Comparison of ENCODE assay signal across 7 cellular contexts in the genomic region with DNA sequence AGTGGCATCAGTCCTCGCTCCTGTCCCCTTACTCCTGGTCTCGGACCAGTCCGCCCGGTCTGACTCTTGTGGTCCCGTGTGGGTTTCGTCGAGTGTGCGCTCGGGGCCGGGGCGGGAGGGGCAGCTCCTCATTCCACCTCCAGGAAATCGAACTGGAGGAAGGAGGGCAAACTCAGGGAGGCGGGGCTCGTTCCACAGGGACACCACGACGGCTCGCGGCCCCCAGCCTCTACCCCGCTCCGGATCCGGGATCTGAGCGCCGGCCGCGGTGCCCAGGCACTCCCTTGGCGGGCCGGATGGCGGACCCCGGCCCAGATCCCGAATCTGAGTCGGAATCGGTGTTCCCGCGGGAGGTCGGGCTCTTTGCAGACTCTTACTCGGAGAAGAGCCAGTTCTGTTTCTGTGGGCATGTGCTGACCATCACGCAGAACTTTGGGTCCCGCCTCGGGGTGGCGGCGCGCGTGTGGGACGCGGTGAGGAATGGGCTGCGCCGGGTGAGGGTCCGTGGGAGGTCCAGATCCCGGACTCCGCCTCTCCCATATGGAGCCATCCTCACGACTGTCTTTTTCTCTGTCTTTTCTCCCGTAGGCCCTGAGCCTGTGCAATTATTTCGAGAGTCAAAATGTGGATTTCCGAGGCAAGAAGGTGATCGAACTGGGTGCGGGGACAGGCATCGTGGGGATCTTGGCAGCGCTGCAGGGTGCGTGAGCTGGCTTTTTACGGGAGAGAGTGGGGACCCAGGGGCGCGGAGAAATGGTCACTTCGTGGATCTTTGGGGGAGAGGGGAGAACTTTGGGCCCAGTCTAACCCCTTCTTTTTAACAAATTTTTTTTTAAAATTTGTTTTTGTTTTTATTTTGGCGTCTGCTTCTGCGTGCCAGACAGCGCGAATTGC. TPM values are rescaled to one million over a fixed set of nuclear protein-coding genes. Genes with fewer than 3 reads are reported as not detected.
DNase-seq lines count a peak whose midpoint lies in the region; ATAC-seq lines count a peak whose summit lies in the region.

A gene (plus strand): TSS at position 186 of the 894 bp plus-strand sequence. CDS start 111 bp downstream, at position 297.

- H3K27me3 Mint-ChIP-seq in naive B cell: peaks cover 0 to 9% (median 1%) of the 10 kb centered on the region in 3 donors

- H3K4me1 Mint-ChIP-seq in naive B cell: peaks cover 19 to 25% (median 24%) of the 10 kb centered on the region in 3 donors

- H3K9me2 ChIP-seq in GM23248 (ENCODE audit: insufficient read depth): no peaks in the 10 kb centered on the region

- H3K36me3 Mint-ChIP-seq in naive B cell: peaks cover 0 to 5% of the 10 kb centered on the region in 2 donors

- H3K9me3 ChIP-seq in ES-I3 (ENCODE audit: control insufficient read depth, insufficient read depth, low read length) (no peaks in the 10 kb centered on the region), GM23248 (ENCODE audit: low read depth) (no peaks in the 10 kb centered on the region)

- H3K36me3 ChIP-seq in ES-I3 (ENCODE audit: insufficient read depth, low read length): no peaks in the 10 kb centered on the region
- H3K36me3 ChIP-seq in GM23248 (ENCODE audit: low read depth): no peaks in the 10 kb centered on the region

- H3F3A ChIP-seq in GM23248 (ENCODE audit: insufficient read depth): no peaks in the 10 kb centered on the region

- 1% methylated on average over 56 to 64 of the region's 67 CpGs for WGBS in GM23248 (ENCODE audit: low coverage in 1 of 2, low lambda C conversion rate in 2 of 2, missing lambda C conversion rate in 2 of 2), 2 experiments

- peak within 1 kb of the TSS; percentile 99 for H3K4me2 ChIP-seq in GM23248 (ENCODE audit: unreplicated experiment)

- H3K9ac ChIP-seq in ES-I3 (ENCODE audit: low read depth, low read length): peak within 1 kb of the TSS; percentile 96
- H3K9ac ChIP-seq in GM23248: peak within 1 kb of the TSS; percentile 98

- peaks cover 31% of the 10 kb centered on the region for H3K79me2 ChIP-seq in GM23248 (ENCODE audit: insufficient read depth)

- H3K27ac ChIP-seq in GM23248: peak within 1 kb of the TSS; percentile 99

- no peaks in the 10 kb centered on the region; the same call in 1 of the 2 replicates for H3K4me1 ChIP-seq in ES-I3 (ENCODE audit: insufficient read depth, low read length)
- peaks cover 3% of the 10 kb centered on the region for H3K4me1 ChIP-seq in GM23248 (ENCODE audit: insufficient read depth)

- H3K4me3 Mint-ChIP-seq in naive B cell: peak within 1 kb of the TSS; percentile 94 to 100 (median 98)

- H4K20me1 ChIP-seq in GM23248 (ENCODE audit: insufficient read depth): no peaks in the 10 kb centered on the region

- in situ Hi-C loops in GM23248 (cut with MboI): no loop called here

- H3K4me3 ChIP-seq in GM23248: peak within 1 kb of the TSS; percentile 99

- peak within 1 kb of the TSS; percentile 98 for H2AFZ ChIP-seq in GM23248

- H3K9me3 Mint-ChIP-seq in naive B cell: no peaks in the 10 kb centered on the region

- DNase-seq in GM23248 (peak; percentile 79), LoVo (ENCODE audit: low spot score) (peak; percentile 64), fibroblast of gingiva (ENCODE audit: low read depth) (peak; percentile 39), naive B cell (no peak)
- peak; percentile 47 for DNase-seq in activated CD4-positive, alpha-beta T cell treated with anti-CD3 and anti-CD28 coated beads for 48 hours

- H3K27me3 ChIP-seq in GM23248 (replicated peaks; ENCODE audit: insufficient read depth): no peaks in the 10 kb centered on the region

- peak within 1 kb of the TSS; percentile 88 to 99 (median 98) for H3K27ac Mint-ChIP-seq in naive B cell

- ATAC-seq in naive B cell (ENCODE audit: low read depth in 2 of 2) (no peak), HG02759 (IDR thresholded peaks at IDR 0.05; ENCODE audit: unreplicated experiment) (no peak)

RNA-seq across cellular contexts. Expression of the gene that starts here (rescaled TPM):
- 7.0 and 12.4 TPM in 2 replicates for total RNA-seq in GM23248 (2014; rRNA removed; shearing (Covaris generic))
- polyA plus RNA-seq in GM23248 (2016; fragmentation: Nextera tagmentation; extraction: Ambion mirVana): 15.0 and 15.7 TPM in 2 replicates
- polyA plus RNA-seq in naive B cell (ENCODE audit: low read depth in 6 of 6): under 1 TPM in 4 of 6 donors, not detected in 2; 0.09 to 0.53 (median 0.47) TPM

Comparison
In these comparisons a context has a peak if more than half of its experiments do, and no peak if none do; other contexts are left out.
1. RNA of the gene that starts here (polyA plus RNA-seq): 15.0 to 15.7 TPM in GM23248; 0.09 to 0.53 TPM in naive B cell; every median in the first group is over 10 times any median in the second.